8 cellular contexts compared by ENCODE assay signal in the genomic region with DNA sequence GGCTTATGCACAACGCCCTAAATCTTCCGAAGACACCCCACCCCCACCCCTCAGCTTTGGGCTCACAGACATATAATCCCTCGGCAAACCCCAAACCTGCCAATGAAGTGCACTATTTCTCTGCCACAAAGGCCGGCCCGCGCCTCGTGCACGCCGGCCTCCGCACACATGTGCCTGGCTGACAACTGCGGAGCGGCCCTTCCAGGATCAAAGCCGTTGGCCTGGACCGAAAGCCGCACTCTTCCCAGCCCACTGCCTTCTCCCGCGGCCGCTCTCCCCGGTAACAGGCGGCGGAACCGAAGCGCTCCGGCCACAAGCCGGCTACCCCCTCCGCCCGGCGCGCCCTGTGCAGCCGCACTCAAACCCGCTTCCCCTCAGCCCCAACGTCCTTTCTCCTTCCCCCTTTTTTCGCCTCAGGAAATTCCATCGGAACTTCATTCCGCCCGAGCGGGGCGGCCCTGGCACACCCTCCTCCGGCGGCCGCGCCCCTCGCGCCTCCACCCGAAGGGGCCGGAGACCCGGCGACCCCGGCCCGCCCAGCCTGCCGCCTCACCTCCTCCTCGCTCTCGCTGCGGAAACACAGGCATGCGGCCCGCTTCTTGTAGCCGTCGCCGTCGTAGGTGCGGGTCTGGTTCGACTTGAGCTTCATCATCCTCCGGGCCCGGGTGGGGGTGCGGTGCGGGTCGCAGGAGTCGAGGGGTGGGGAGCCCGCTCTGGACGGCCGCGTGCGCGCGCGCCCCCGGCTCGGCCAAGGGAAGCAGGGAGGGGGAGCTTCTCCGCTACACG. TPM values are rescaled to one million over a fixed set of nuclear protein-coding genes. Genes with fewer than 3 reads are reported as not detected.
A peak's percentile ranks its signal among the peaks of the same experiment; 100 is the strongest.
DNase-seq lines count a peak whose midpoint lies in the region; ATAC-seq and TF ChIP-seq lines count a peak whose summit lies in the region.

No MANE protein-coding gene starts in this region.

- no peaks in the 10 kb centered on the region for H3K9me2 ChIP-seq in Karpas-422 (replicated peaks; ENCODE audit: insufficient read depth, low read length)

- under 1% methylated on average over 72 of the region's 80 CpGs for WGBS in prostate gland

- H3K4me3 Mint-ChIP-seq in activated naive CD8-positive, alpha-beta T cell treated with anti-CD3 and anti-CD28 coated beads, Interleukin-2, amount 10 ng/mL, durations not matched to agents 7 days and 5 days: no peak overlapping the region

- no peaks in the 10 kb centered on the region for H4K20me1 ChIP-seq in Karpas-422 (ENCODE audit: insufficient read depth, low read depth, low read length)

- peaks cover 59% of the 10 kb centered on the region for H3K79me2 ChIP-seq in Karpas-422 (ENCODE audit: low read length)

- no peaks in the 10 kb centered on the region for H3K36me3 Mint-ChIP-seq in activated naive CD8-positive, alpha-beta T cell treated with anti-CD3 and anti-CD28 coated beads, Interleukin-2, amount 10 ng/mL, durations not matched to agents 7 days and 5 days

- no peak overlapping the region for H3K27ac Mint-ChIP-seq in activated naive CD8-positive, alpha-beta T cell treated with anti-CD3 and anti-CD28 coated beads, Interleukin-2, amount 10 ng/mL, durations not matched to agents 7 days and 5 days

- H3K4me2 ChIP-seq in Karpas-422 (ENCODE audit: low read depth, low read length, poor library complexity, severe bottlenecking): peak overlapping the region; percentile 94

- peaks cover 2% of the 10 kb centered on the region for H3K9me3 Mint-ChIP-seq in activated naive CD8-positive, alpha-beta T cell treated with anti-CD3 and anti-CD28 coated beads, Interleukin-2, amount 10 ng/mL, durations not matched to agents 7 days and 5 days

- POLR2A ChIA-PET in activated naive CD8-positive, alpha-beta T cell treated with anti-CD3 and anti-CD28 coated beads, Interleukin-2, amount 10 ng/mL, durations not matched to agents 7 days and 5 days (lab: Charles Lee): interaction anchor here (1.0 to 3.8 kb wide), 7 partner anchors 23 to 168 kb away, joined by 3 to 28 read pairs (median 4); a partner anchor contains a TSS

- TF ChIP-seq POLR2A in prostate gland (IDR thresholded peaks at IDR 0.05) (no peak), uterus (IDR thresholded peaks at IDR 0.05) (no peak)

- peaks cover 5% of the 10 kb centered on the region for H3K4me1 Mint-ChIP-seq in activated naive CD8-positive, alpha-beta T cell treated with anti-CD3 and anti-CD28 coated beads, Interleukin-2, amount 10 ng/mL, durations not matched to agents 7 days and 5 days

- H3K27ac ChIP-seq in Karpas-422 (ENCODE audit: low read length): peak overlapping the region; percentile 89
- H3K27ac ChIP-seq in left ventricle myocardium inferior (replicated peaks): peak overlapping the region; percentile 99
- H3K27ac ChIP-seq in prostate gland: peak overlapping the region; percentile 90 to 91
- H3K27ac ChIP-seq in uterus: peak overlapping the region; percentile 94 to 96

- DNase-seq in ELR (ENCODE audit: low read depth) (peak; percentile 74), Karpas-422 (peak; percentile 94), SK-N-DZ (ENCODE audit: low spot score) (peak; percentile 64), left ventricle myocardium inferior (peak; percentile 62), prostate gland (ENCODE audit: low spot score) (peak; percentile 24), uterus (peak; percentile 40 to 46)
- peak; percentile 71 for DNase-seq in activated naive CD8-positive, alpha-beta T cell treated with anti-CD3 and anti-CD28 coated beads, Interleukin-2, amount 10 ng/mL, durations not matched to agents 7 days and 5 days

- H3K27me3 Mint-ChIP-seq in activated naive CD8-positive, alpha-beta T cell treated with anti-CD3 and anti-CD28 coated beads, Interleukin-2, amount 10 ng/mL, durations not matched to agents 7 days and 5 days: no peaks in the 10 kb centered on the region

- H3K9me3 ChIP-seq in Karpas-422 (ENCODE audit: low read length) (peaks cover 3% of the 10 kb centered on the region), left ventricle myocardium inferior (replicated peaks) (peaks cover 7% of the 10 kb centered on the region), prostate gland (no peaks in the 10 kb centered on the region), uterus (no peaks in the 10 kb centered on the region)

- TF ChIP-seq CTCF in left ventricle myocardium inferior (IDR thresholded peaks at IDR 0.05; ENCODE audit: borderline replicate concordance) (no peak), prostate gland (IDR thresholded peaks at IDR 0.05) (no peak), uterus (IDR thresholded peaks at IDR 0.05) (no peak)

- H3K4me1 ChIP-seq in Karpas-422 (ENCODE audit: low read length) (peaks cover 34% of the 10 kb centered on the region), left ventricle myocardium inferior (peaks cover 66% of the 10 kb centered on the region), prostate gland (replicated peaks) (no peaks in the 10 kb centered on the region), uterus (peaks cover 0 to 7% of the 10 kb centered on the region in 2 donors)

- peak overlapping the region; percentile 98 for H3K9ac ChIP-seq in Karpas-422 (ENCODE audit: low read length)

- H3K36me3 ChIP-seq in Karpas-422 (ENCODE audit: insufficient read depth, low read length) (no peaks in the 10 kb centered on the region; the same call in 1 of the 2 replicates), left ventricle myocardium inferior (no peaks in the 10 kb centered on the region), prostate gland (no peaks in the 10 kb centered on the region), uterus (no peaks in the 10 kb centered on the region)

- ATAC-seq in GM21825 (IDR thresholded peaks at IDR 0.05; ENCODE audit: unreplicated experiment): peak; percentile 23
- ATAC-seq in activated naive CD8-positive, alpha-beta T cell treated with anti-CD3 and anti-CD28 coated beads, Interleukin-2, amount 10 ng/mL, durations not matched to agents 7 days and 5 days (ENCODE audit: low read depth): peak; percentile 4

- no peak overlapping the region for H2AFZ ChIP-seq in Karpas-422 (ENCODE audit: low read length)

- no peaks in the 10 kb centered on the region for H3K27me3 ChIP-seq in Karpas-422 (ENCODE audit: low read length)
- no peaks in the 10 kb centered on the region for H3K27me3 ChIP-seq in left ventricle myocardium inferior (ENCODE audit: low read depth)
- H3K27me3 ChIP-seq in prostate gland (replicated peaks; ENCODE audit: insufficient read depth): no peaks in the 10 kb centered on the region
- no peaks in the 10 kb centered on the region for H3K27me3 ChIP-seq in uterus

- H3K4me3 ChIP-seq in Karpas-422 (ENCODE audit: low read length) (peak overlapping the region; percentile 73), left ventricle myocardium inferior (peak overlapping the region; percentile 97), prostate gland (peak overlapping the region; percentile 88 to 90), uterus (peak overlapping the region; percentile 58 to 96)

- intact Hi-C loops in left ventricle myocardium inferior (cut with micrococcal nuclease): no loop called here
- intact Hi-C loops in prostate gland (cut with DNase I): loop anchor here (1.0 to 10.0 kb wide), 2 partner anchors 77 to 143 kb away; a partner anchor contains a TSS
- intact Hi-C loops in uterus (cut with DNase I; ENCODE audit: low total_unique reads): loop anchor here (5.0 kb wide), 1 partner anchor 145 kb away; a partner anchor contains a TSS

RNA-seq across cellular contexts. Expression of a gene that starts 0.6 kb away (rescaled TPM):
- 33.7 and 41.7 TPM in 2 replicates for total RNA-seq in Karpas-422 (2014; rRNA removed; shearing (Covaris generic); ENCODE audit: low replicate concordance)
- 32.5 and 39.5 TPM in 2 replicates for polyA plus RNA-seq in SK-N-DZ (2014; cell fraction: cytosol; rRNA removed)
- 38.4 and 47.8 TPM in 2 replicates for polyA plus RNA-seq in SK-N-DZ (2014; cell fraction: nucleus; rRNA removed)
- 10 to 100 TPM; 17.7 to 18.7 TPM for total RNA-seq in activated naive CD8-positive, alpha-beta T cell treated with anti-CD3 and anti-CD28 coated beads, Interleukin-2, amount 10 ng/mL, durations not matched to agents 7 days and 5 days
- total RNA-seq in left ventricle myocardium inferior (50.1 TPM), prostate gland (10 to 100 TPM; 28.9 to 30.8 TPM), uterus (10 to 100 TPM; 15.6 to 58.8 (median 38.2) TPM)

RNA-seq across cellular contexts. Expression of a gene that starts 34.0 kb away (rescaled TPM):
- total RNA-seq in Karpas-422 (2014; rRNA removed; shearing (Covaris generic); ENCODE audit: low replicate concordance): 2,938 and 3,077 TPM in 2 replicates
- 8,232 and 8,575 TPM in 2 replicates for polyA plus RNA-seq in SK-N-DZ (2014; cell fraction: cytosol; rRNA removed)
- polyA plus RNA-seq in SK-N-DZ (2014; cell fraction: nucleus; rRNA removed): 3,567 and 4,317 TPM in 2 replicates
- total RNA-seq in activated naive CD8-positive, alpha-beta T cell treated with anti-CD3 and anti-CD28 coated beads, Interleukin-2, amount 10 ng/mL, durations not matched to agents 7 days and 5 days: 1,000 to 10,000 TPM; 1,507 to 1,529 TPM
- 678 TPM for total RNA-seq in left ventricle myocardium inferior
- 1,000 to 10,000 TPM; 1,707 to 2,711 TPM for total RNA-seq in prostate gland
- 1,000 to 10,000 TPM; 1,812 to 9,385 (median 3,859) TPM for total RNA-seq in uterus

Comparison
In these comparisons a context has a peak if more than half of its experiments do, and no peak if none do; other contexts are left out.
1. Peak in every context shown above with its lines: DNase-seq, ATAC-seq, H3K4me3 ChIP-seq and H3K27ac ChIP-seq.
2. DNase-seq: peak in every context shown above with its lines; median percentile 94 in Karpas-422; 74 in ELR; 71 in activated naive CD8-positive, alpha-beta T cell treated with anti-CD3 and anti-CD28 coated beads, Interleukin-2, amount 10 ng/mL, durations not matched to agents 7 days and 5 days; 64 in SK-N-DZ; 62 in left ventricle myocardium inferior; 43 in uterus; 24 in prostate gland.